20 cellular contexts compared by ENCODE assay signal in the genomic region with DNA sequence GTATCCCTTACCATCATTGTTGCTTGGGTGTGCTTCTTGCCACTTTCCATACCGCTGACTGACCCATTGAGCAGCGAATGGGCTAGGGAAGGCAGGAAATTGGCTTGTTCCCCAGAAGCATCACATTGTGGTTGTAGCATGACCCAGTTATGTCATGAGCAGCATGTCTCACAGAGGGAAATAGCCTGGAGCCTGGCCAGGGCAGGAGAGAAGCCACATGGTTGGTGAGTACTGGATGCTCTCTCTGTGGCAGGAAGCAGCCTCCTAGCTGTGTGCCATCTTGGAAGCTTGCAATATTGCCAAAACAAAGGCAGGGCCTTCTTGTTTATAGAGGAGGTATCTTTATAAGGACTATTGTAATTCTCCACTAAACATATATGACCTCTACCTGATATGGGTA.
DNase-seq lines count a peak whose midpoint lies in the region; ATAC-seq lines count a peak whose summit lies in the region.
"Had no signal": no experiment of that assay in that cellular context is flagged by ENCODE, and none has a peak within 500 bp of the region (broad histone marks: within the 10 kb centered on the region; RNA-seq: fewer than 3 reads in every experiment).

No MANE protein-coding gene starts in this region.

- ATAC-seq in GM21786 (IDR thresholded peaks at IDR 0.05; ENCODE audit: unreplicated experiment): no peak
- ATAC-seq: activated CD8-positive, alpha-beta T cell treated with anti-CD3 and anti-CD28 coated beads for 36 hours; K562; left lung; right cardiac atrium; stimulated activated naive B cell treated with anti-CD40 and anti-IgM and Interleukin-4, amounts not matched to agents 10 μg/mL and 1 μg/mL and 100 μg/mL, for 72 hours had no signal

- DNase-seq in COR-L47 (lab: John Stamatoyannopoulos, UW) (peak; percentile 11), NCI-H446 treated with DMSO at 0.1 percent for 48 hours (lab: John Stamatoyannopoulos, UW) (peak; percentile 84), cerebellar cortex (ENCODE audit: low spot score) (peak; percentile 99), iris pigment epithelial cell (ENCODE audit: low read depth) (peak; percentile 74), NCI-H187 (lab: John Stamatoyannopoulos, UW) (no peak)
- DNase-seq in activated T-cell treated with anti-CD3 and anti-CD28 coated beads, Interleukin-2, amount 50 U/mL, for 1 hour: no peak
- no peak for DNase-seq in stimulated activated CD8-positive, alpha-beta memory T cell treated with anti-CD3 and anti-CD28 coated beads, Interleukin-4, amount 100 ng/mL, for 48 hours
- DNase-seq: activated CD4-positive, CD25-positive, alpha-beta regulatory T cell; activated CD8-positive, alpha-beta T cell treated with anti-CD3 and anti-CD28 coated beads for 36 hours; activated naive CD4-positive, alpha-beta T cell treated with anti-CD3 and anti-CD28 coated beads, Interleukin-2, amount 50 U/mL, for 16 hours; activated T-cell treated with anti-CD3 and anti-CD28 coated beads, Interleukin-2, amount 50 U/mL, for 48 hours; CD4-positive, alpha-beta memory T cell; DMS79; NCI-H2107; nucleus accumbens; stimulated activated naive B cell treated with anti-CD40 and anti-IgM and Interleukin-4, amounts not matched to agents 10 μg/mL and 1 μg/mL and 100 μg/mL, for 72 hours had no signal

Comparison
In these comparisons a context has a peak if more than half of its experiments do, and no peak if none do; other contexts are left out.
1. DNase-seq: peak in COR-L47 (single experiment), NCI-H446 treated with DMSO at 0.1 percent for 48 hours (single experiment), cerebellar cortex (single experiment) and iris pigment epithelial cell (single experiment); none in NCI-H187 (0 of 2), activated T-cell treated with anti-CD3 and anti-CD28 coated beads, Interleukin-2, amount 50 U/mL, for 1 hour (single experiment) and stimulated activated CD8-positive, alpha-beta memory T cell treated with anti-CD3 and anti-CD28 coated beads, Interleukin-4, amount 100 ng/mL, for 48 hours (single experiment).